In the genomic region with DNA sequence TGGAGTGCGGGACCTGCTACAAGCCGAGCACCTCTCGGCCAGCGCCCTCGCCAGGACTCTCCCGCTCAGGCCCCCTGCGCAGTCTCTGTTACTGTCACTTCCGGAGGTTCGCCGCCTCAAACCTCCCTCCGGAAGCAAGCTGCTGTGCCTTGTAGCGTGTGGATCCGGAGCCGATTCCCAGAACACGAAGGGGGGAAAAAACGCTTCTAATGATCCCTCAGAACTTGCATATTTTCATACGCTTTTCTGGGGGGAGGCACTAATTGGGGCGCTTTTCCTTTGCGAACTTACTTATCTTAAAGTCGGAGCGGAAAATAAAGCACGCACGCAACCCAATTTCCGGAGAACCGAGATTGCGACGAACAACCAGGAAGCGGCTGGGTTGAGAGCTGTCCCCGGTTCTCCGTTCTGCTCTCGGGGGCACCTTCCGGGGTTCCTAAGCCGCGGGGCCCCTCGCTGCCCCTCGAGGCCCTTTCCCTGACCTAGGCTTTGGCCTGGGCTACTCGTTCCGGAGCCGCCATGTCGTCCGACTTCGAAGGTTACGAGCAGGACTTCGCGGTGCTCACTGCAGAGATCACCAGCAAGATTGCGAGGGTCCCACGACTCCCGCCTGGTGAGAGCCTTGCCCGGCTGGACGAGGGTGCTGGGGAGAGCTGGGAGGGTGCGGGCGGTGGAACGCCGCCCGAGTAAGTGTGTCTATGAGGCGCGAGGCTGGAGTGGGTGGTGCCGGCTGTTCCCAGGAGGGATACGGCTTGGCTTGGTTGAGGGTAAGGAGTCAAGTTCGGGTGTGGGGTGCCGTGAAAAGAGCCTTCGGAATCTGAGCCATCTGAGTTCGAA, we compare ENCODE assay signal across 1 cellular context.
A peak's percentile ranks its signal among the peaks of the same experiment; 100 is the strongest.
TF ChIP-seq lines count a peak whose summit lies in the region.

A gene (plus strand): TSS at position 361 of the 837 bp plus-strand sequence. CDS start 159 bp downstream, at position 520.
A gene with protein sequence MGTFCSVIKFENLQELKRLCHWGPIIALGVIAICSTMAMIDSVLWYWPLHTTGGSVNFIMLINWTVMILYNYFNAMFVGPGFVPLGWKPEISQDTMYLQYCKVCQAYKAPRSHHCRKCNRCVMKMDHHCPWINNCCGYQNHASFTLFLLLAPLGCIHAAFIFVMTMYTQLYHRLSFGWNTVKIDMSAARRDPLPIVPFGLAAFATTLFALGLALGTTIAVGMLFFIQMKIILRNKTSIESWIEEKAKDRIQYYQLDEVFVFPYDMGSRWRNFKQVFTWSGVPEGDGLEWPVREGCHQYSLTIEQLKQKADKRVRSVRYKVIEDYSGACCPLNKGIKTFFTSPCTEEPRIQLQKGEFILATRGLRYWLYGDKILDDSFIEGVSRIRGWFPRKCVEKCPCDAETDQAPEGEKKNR (minus strand): TSS at position 60 of the 837 bp plus-strand sequence. CDS start 1,478 bp downstream, outside the sequence.

TF ChIP-seq in HepG2, 621 proteins besides CTCF, POLR2A, EP300 and RAD21 (continued from another document and continues in another):
- TF ChIP-seq, protein P1, sequence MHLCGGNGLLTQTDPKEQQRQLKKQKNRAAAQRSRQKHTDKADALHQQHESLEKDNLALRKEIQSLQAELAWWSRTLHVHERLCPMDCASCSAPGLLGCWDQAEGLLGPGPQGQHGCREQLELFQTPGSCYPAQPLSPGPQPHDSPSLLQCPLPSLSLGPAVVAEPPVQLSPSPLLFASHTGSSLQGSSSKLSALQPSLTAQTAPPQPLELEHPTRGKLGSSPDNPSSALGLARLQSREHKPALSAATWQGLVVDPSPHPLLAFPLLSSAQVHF (CRISPR knock-in tag; IDR thresholded peaks at IDR 0.05) = no peak; the same call in 1 of the 2 replicates
- TF ChIP-seq, protein P2, sequence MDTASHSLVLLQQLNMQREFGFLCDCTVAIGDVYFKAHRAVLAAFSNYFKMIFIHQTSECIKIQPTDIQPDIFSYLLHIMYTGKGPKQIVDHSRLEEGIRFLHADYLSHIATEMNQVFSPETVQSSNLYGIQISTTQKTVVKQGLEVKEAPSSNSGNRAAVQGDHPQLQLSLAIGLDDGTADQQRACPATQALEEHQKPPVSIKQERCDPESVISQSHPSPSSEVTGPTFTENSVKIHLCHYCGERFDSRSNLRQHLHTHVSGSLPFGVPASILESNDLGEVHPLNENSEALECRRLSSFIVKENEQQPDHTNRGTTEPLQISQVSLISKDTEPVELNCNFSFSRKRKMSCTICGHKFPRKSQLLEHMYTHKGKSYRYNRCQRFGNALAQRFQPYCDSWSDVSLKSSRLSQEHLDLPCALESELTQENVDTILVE (CRISPR knock-in tag; IDR thresholded peaks at IDR 0.05) = no peak
- TF ChIP-seq CHCHD3 (CRISPR knock-in tag; IDR thresholded peaks at IDR 0.05) (no peak), ZNF101 (CRISPR knock-in tag; IDR thresholded peaks at IDR 0.05; ENCODE audit: borderline replicate concordance, low read depth) (no peak), MTA1 (CRISPR knock-in tag; IDR thresholded peaks at IDR 0.05; ENCODE audit: borderline replicate concordance) (peak; percentile 43; the same call in 1 of the 2 replicates), KAT8 (CRISPR knock-in tag; IDR thresholded peaks at IDR 0.05) (peak; percentile 94), NFYC (CRISPR knock-in tag; IDR thresholded peaks at IDR 0.05) (no peak), TAF1 (CRISPR knock-in tag; IDR thresholded peaks at IDR 0.05) (peak; percentile 40; the same call in 1 of the 2 replicates)
- TF ChIP-seq, protein P3, sequence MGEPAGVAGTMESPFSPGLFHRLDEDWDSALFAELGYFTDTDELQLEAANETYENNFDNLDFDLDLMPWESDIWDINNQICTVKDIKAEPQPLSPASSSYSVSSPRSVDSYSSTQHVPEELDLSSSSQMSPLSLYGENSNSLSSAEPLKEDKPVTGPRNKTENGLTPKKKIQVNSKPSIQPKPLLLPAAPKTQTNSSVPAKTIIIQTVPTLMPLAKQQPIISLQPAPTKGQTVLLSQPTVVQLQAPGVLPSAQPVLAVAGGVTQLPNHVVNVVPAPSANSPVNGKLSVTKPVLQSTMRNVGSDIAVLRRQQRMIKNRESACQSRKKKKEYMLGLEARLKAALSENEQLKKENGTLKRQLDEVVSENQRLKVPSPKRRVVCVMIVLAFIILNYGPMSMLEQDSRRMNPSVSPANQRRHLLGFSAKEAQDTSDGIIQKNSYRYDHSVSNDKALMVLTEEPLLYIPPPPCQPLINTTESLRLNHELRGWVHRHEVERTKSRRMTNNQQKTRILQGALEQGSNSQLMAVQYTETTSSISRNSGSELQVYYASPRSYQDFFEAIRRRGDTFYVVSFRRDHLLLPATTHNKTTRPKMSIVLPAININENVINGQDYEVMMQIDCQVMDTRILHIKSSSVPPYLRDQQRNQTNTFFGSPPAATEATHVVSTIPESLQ (CRISPR knock-in tag; conservative IDR thresholded peaks at IDR 0.05) = no peak
- TF ChIP-seq, protein P4, sequence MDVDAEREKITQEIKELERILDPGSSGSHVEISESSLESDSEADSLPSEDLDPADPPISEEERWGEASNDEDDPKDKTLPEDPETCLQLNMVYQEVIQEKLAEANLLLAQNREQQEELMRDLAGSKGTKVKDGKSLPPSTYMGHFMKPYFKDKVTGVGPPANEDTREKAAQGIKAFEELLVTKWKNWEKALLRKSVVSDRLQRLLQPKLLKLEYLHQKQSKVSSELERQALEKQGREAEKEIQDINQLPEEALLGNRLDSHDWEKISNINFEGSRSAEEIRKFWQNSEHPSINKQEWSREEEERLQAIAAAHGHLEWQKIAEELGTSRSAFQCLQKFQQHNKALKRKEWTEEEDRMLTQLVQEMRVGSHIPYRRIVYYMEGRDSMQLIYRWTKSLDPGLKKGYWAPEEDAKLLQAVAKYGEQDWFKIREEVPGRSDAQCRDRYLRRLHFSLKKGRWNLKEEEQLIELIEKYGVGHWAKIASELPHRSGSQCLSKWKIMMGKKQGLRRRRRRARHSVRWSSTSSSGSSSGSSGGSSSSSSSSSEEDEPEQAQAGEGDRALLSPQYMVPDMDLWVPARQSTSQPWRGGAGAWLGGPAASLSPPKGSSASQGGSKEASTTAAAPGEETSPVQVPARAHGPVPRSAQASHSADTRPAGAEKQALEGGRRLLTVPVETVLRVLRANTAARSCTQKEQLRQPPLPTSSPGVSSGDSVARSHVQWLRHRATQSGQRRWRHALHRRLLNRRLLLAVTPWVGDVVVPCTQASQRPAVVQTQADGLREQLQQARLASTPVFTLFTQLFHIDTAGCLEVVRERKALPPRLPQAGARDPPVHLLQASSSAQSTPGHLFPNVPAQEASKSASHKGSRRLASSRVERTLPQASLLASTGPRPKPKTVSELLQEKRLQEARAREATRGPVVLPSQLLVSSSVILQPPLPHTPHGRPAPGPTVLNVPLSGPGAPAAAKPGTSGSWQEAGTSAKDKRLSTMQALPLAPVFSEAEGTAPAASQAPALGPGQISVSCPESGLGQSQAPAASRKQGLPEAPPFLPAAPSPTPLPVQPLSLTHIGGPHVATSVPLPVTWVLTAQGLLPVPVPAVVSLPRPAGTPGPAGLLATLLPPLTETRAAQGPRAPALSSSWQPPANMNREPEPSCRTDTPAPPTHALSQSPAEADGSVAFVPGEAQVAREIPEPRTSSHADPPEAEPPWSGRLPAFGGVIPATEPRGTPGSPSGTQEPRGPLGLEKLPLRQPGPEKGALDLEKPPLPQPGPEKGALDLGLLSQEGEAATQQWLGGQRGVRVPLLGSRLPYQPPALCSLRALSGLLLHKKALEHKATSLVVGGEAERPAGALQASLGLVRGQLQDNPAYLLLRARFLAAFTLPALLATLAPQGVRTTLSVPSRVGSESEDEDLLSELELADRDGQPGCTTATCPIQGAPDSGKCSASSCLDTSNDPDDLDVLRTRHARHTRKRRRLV (CRISPR knock-in tag; IDR thresholded peaks at IDR 0.05) = no peak
- TF ChIP-seq, protein P5, sequence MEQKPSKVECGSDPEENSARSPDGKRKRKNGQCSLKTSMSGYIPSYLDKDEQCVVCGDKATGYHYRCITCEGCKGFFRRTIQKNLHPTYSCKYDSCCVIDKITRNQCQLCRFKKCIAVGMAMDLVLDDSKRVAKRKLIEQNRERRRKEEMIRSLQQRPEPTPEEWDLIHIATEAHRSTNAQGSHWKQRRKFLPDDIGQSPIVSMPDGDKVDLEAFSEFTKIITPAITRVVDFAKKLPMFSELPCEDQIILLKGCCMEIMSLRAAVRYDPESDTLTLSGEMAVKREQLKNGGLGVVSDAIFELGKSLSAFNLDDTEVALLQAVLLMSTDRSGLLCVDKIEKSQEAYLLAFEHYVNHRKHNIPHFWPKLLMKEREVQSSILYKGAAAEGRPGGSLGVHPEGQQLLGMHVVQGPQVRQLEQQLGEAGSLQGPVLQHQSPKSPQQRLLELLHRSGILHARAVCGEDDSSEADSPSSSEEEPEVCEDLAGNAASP (CRISPR knock-in tag; IDR thresholded peaks at IDR 0.05; ENCODE audit: borderline replicate concordance) = 0 out of 2 replicates have a peak, but pooled peaks have one; percentile 23
- TF ChIP-seq, protein P6, sequence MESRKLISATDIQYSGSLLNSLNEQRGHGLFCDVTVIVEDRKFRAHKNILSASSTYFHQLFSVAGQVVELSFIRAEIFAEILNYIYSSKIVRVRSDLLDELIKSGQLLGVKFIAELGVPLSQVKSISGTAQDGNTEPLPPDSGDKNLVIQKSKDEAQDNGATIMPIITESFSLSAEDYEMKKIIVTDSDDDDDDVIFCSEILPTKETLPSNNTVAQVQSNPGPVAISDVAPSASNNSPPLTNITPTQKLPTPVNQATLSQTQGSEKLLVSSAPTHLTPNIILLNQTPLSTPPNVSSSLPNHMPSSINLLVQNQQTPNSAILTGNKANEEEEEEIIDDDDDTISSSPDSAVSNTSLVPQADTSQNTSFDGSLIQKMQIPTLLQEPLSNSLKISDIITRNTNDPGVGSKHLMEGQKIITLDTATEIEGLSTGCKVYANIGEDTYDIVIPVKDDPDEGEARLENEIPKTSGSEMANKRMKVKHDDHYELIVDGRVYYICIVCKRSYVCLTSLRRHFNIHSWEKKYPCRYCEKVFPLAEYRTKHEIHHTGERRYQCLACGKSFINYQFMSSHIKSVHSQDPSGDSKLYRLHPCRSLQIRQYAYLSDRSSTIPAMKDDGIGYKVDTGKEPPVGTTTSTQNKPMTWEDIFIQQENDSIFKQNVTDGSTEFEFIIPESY (CRISPR knock-in tag; IDR thresholded peaks at IDR 0.05) = no peak
- TF ChIP-seq, protein P7, sequence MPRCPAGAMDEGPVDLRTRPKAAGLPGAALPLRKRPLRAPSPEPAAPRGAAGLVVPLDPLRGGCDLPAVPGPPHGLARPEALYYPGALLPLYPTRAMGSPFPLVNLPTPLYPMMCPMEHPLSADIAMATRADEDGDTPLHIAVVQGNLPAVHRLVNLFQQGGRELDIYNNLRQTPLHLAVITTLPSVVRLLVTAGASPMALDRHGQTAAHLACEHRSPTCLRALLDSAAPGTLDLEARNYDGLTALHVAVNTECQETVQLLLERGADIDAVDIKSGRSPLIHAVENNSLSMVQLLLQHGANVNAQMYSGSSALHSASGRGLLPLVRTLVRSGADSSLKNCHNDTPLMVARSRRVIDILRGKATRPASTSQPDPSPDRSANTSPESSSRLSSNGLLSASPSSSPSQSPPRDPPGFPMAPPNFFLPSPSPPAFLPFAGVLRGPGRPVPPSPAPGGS (CRISPR knock-in tag; IDR thresholded peaks at IDR 0.05) = no peak
- TF ChIP-seq, protein P8, sequence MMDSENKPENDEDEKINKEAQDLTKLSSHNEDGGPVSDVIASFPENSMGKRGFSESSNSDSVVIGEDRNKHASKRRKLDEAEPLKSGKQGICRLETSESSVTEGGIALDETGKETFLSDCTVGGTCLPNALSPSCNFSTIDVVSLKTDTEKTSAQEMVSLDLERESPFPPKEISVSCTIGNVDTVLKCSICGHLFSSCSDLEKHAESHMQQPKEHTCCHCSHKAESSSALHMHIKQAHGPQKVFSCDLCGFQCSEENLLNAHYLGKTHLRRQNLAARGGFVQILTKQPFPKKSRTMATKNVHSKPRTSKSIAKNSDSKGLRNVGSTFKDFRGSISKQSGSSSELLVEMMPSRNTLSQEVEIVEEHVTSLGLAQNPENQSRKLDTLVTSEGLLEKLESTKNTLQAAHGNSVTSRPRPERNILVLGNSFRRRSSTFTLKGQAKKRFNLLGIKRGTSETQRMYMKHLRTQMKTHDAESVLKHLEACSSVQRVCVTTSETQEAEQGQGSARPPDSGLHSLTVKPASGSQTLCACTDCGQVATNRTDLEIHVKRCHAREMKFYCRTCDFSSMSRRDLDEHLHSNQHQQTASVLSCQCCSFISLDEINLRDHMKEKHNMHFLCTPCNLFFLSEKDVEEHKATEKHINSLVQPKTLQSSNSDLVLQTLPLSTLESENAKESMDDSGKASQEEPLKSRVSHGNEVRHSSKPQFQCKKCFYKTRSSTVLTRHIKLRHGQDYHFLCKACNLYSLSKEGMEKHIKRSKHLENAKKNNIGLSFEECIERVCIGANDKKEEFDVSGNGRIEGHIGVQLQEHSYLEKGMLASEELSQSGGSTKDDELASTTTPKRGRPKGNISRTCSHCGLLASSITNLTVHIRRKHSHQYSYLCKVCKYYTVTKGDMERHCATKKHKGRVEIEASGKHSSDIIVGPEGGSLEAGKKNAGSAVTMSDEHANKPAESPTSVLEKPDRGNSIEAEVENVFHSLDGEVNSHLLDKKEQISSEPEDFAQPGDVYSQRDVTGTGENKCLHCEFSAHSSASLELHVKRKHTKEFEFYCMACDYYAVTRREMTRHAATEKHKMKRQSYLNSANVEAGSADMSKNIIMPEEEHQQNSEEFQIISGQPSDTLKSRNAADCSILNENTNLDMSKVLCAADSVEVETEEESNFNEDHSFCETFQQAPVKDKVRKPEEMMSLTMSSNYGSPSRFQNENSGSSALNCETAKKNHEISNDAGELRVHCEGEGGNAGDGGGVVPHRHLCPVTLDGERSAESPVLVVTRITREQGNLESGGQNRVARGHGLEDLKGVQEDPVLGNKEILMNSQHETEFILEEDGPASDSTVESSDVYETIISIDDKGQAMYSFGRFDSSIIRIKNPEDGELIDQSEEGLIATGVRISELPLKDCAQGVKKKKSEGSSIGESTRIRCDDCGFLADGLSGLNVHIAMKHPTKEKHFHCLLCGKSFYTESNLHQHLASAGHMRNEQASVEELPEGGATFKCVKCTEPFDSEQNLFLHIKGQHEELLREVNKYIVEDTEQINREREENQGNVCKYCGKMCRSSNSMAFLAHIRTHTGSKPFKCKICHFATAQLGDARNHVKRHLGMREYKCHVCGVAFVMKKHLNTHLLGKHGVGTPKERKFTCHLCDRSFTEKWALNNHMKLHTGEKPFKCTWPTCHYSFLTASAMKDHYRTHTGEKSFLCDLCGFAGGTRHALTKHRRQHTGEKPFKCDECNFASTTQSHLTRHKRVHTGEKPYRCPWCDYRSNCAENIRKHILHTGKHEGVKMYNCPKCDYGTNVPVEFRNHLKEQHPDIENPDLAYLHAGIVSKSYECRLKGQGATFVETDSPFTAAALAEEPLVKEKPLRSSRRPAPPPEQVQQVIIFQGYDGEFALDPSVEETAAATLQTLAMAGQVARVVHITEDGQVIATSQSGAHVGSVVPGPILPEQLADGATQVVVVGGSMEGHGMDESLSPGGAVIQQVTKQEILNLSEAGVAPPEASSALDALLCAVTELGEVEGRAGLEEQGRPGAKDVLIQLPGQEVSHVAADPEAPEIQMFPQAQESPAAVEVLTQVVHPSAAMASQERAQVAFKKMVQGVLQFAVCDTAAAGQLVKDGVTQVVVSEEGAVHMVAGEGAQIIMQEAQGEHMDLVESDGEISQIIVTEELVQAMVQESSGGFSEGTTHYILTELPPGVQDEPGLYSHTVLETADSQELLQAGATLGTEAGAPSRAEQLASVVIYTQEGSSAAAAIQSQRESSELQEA (CRISPR knock-in tag; IDR thresholded peaks at IDR 0.05; ENCODE audit: not compliant biosample characterization) = peak; percentile 75
